Comparison of ENCODE assay signal across 1 cellular context in genomic region chr4:118939169-118939779, GRCh38.
TF ChIP-seq lines count a peak whose summit lies in the region.

No MANE protein-coding gene starts in this region.

TF ChIP-seq in K562, 482 proteins besides CTCF, POLR2A, EP300 and RAD21:
- no peak for TF ChIP-seq GTF2F1 (IDR thresholded peaks at IDR 0.05; ENCODE audit: low read depth, low read length)
- TF ChIP-seq TRIM24 (IDR thresholded peaks at IDR 0.05), result no peak
- no peak for TF ChIP-seq ZNF165 (CRISPR knock-in tag; IDR thresholded peaks at IDR 0.05; ENCODE audit: borderline replicate concordance)
- TF ChIP-seq SRSF1 (IDR thresholded peaks at IDR 0.05; ENCODE audit: low read depth, low read length), result no peak
- no peak for TF ChIP-seq BRD9 (IDR thresholded peaks at IDR 0.05; ENCODE audit: low read depth, partially characterized antibody)
- TF ChIP-seq TSHZ1 (CRISPR knock-in tag; IDR thresholded peaks at IDR 0.05), result no peak
- TF ChIP-seq CGGBP1 (CRISPR knock-in tag; IDR thresholded peaks at IDR 0.05), result no peak
- no peak for TF ChIP-seq ZNF318 (IDR thresholded peaks at IDR 0.05; ENCODE audit: borderline replicate concordance in 1 of 2, low read depth in 1 of 2)
